ENCODE assay signal across 8 cellular contexts in the genomic region with DNA sequence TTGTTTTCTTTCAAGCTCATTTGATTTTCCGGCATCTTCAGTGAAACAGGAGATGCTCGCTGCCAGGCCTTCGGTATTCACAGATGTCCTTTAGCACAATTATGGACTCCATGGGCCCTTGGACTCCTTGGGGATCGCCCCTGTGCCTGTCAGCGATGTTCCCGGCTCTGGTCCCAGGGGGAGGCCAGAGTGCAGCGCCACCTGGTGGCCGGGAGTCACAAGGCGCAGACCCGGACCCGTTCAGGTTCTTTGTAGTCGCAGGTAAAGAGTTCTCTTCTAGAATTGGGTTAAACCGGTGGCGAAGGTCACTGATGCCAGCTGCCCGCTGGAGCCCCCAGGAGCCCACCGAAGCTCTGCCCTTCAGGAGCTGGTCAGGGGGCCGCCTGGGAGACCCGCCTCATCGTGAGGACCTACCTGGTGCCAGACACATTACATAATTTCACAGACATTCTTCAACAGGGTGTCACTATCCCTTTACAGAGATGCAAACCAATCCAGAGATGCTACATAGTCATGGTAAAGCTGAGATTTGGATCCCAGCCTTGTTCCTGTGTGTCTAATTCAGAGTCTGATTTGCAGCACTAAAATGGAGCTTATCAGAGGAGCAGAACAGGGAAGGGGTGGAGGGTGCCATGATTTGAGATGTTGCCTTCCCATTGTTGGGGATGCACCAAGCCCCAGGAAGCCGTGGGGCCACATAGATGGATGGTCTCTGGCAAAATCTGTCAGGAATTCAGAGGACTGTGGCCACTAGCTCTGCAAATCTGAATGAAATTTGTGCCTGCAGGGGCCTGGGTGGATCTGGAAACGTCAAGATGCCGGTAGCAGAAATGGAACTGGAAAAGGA. TPM values are rescaled to one million over a fixed set of nuclear protein-coding genes. Genes with fewer than 3 reads are reported as not detected.
DNase-seq lines count a peak whose midpoint lies in the region; ATAC-seq and TF ChIP-seq lines count a peak whose summit lies in the region.

No MANE protein-coding gene starts in this region.

- intact Hi-C loops in right lobe of liver (cut with DNase I) = no loop called here

- DNase-seq in NCI-H345 (lab: John Stamatoyannopoulos, UW) = peak; percentile 13
- DNase-seq in NCI-H345 treated with DMSO at 0.1 percent for 48 hours (lab: John Stamatoyannopoulos, UW; ENCODE audit: unreplicated experiment) = no peak
- peak; percentile 76 for DNase-seq in LoVo (ENCODE audit: low spot score)
- DNase-seq in activated CD4-positive, CD25-positive, alpha-beta regulatory T cell (lab: John Stamatoyannopoulos, UW) = peak; percentile 41 to 60 (median 54)
- peak; percentile 27 to 48 for DNase-seq in cardiac fibroblast (ENCODE audit: low read depth in 2 of 2)
- DNase-seq in right lobe of liver = peak; percentile 71 to 78 (median 75)
- peak; percentile 47 for DNase-seq in stimulated activated CD8-positive, alpha-beta memory T cell treated with anti-CD3 and anti-CD28 coated beads, Interleukin-12 subunit alpha, Interleukin-12 subunit beta, amount 100 ng/mL, for 24 hours (ENCODE audit: extremely low read depth)

- H3K9me3 ChIP-seq in right lobe of liver = no peaks in the 10 kb centered on the region

- no peak for TF ChIP-seq POLR2A in right lobe of liver (IDR thresholded peaks at IDR 0.05)

- peak; percentile 80 to 90 (median 86) for ATAC-seq in right lobe of liver
- no peak for ATAC-seq in HG02840 (IDR thresholded peaks at IDR 0.05; ENCODE audit: low FRiP score, unreplicated experiment)

- no peaks in the 10 kb centered on the region for H3K4me1 ChIP-seq in right lobe of liver

- WGBS in right lobe of liver (ENCODE audit: insufficient coverage, low coverage, low lambda C conversion rate, missing lambda C conversion rate) = 20% methylated on average over 19 of the region's 22 CpGs

- TF ChIP-seq CTCF in cardiac fibroblast (IDR thresholded peaks at IDR 0.05; ENCODE audit: low read depth, low read length) (peak; percentile 95), right lobe of liver (IDR thresholded peaks at IDR 0.05) (peak; percentile 87 to 98 (median 97))

- no peak overlapping the region for H3K27ac ChIP-seq in right lobe of liver

- H3K4me3 ChIP-seq in cardiac fibroblast (replicated peaks in 1 of 2; ENCODE audit: low read depth in 2 of 2, low read length in 2 of 2) (no peak overlapping the region), right lobe of liver (no peak overlapping the region)

- H3K36me3 ChIP-seq in right lobe of liver = no peaks in the 10 kb centered on the region

- H3K27me3 ChIP-seq in right lobe of liver = no peaks in the 10 kb centered on the region

RNA-seq across cellular contexts. Expression of a gene that starts 6.0 kb away (rescaled TPM):
- 1 to 10 TPM; 3.5 to 8.1 (median 5.5) TPM for total RNA-seq in right lobe of liver

RNA-seq across cellular contexts. Expression of a gene that starts 21.7 kb away (rescaled TPM):
- not detected for total RNA-seq in right lobe of liver

RNA-seq across cellular contexts. Expression of a gene that starts 41.1 kb away (rescaled TPM):
- total RNA-seq in right lobe of liver = 10 to 100 TPM; 16.4 to 20.9 (median 20.2) TPM
